In the genomic region with DNA sequence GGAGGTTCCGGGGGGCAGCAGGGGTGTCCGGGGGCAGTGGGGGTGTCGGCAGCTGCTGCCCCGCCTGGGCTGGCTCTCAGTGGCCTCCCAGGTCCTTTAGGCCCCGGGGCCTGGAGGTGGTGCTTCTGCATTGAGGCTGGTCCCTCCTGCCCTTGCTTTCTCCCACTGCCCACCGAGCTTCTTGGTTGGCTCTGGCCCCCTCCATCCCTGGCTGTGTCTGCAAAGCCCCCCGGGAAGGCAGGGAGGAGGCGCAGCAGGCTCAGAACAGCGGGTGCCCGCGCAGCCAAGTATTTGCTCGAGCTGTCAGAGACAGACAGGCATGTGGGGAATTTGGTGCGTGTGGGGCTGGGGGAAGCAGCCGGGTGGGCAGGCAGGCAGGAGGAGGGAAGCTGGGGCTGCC, we compare ENCODE assay signal across 10 cellular contexts. TPM values are rescaled to one million over a fixed set of nuclear protein-coding genes. Genes with fewer than 3 reads are reported as not detected.
DNase-seq lines count a peak whose midpoint lies in the region; ATAC-seq and TF ChIP-seq lines count a peak whose summit lies in the region.
"Had no signal": no experiment of that assay in that cellular context is flagged by ENCODE, and none has a peak within 500 bp of the region (broad histone marks: within the 10 kb centered on the region; RNA-seq: fewer than 3 reads in every experiment).

No MANE protein-coding gene starts in this region.

- H3K27me3 ChIP-seq in SU-DHL-6 (ENCODE audit: low read length) (no peaks in the 10 kb centered on the region), foreskin keratinocyte (no peaks in the 10 kb centered on the region), prostate gland (replicated peaks; ENCODE audit: insufficient read depth) (no peaks in the 10 kb centered on the region)

- H2AFZ ChIP-seq in SU-DHL-6 (ENCODE audit: low read depth, low read length, severe bottlenecking), result no peak overlapping the region

- H3K4me3 Mint-ChIP-seq in T-helper 17 cell, result no peak overlapping the region
- H3K4me3 Mint-ChIP-seq: activated T-cell treated with anti-CD3 and anti-CD28 coated beads, Interleukin-2, amount 50 U/mL, for 4 hours had no signal

- peaks cover 98% of the 10 kb centered on the region for H3K79me2 ChIP-seq in SU-DHL-6 (ENCODE audit: insufficient read depth, low read length)

- no peaks in the 10 kb centered on the region for H3K27me3 Mint-ChIP-seq in T-helper 17 cell

- ATAC-seq in foreskin keratinocyte (no peak), GM21528 (IDR thresholded peaks at IDR 0.05; ENCODE audit: low FRiP score, unreplicated experiment) (no peak), T-helper 17 cell (no peak)
- ATAC-seq: activated T-cell treated with anti-CD3 and anti-CD28 coated beads, Interleukin-2, amount 50 U/mL, for 4 hours had no signal

- no peak for TF ChIP-seq POLR2A in prostate gland (IDR thresholded peaks at IDR 0.05)
- TF ChIP-seq POLR2A in erythroblast (IDR thresholded peaks at IDR 0.05; ENCODE audit: low read length), result no peak

- H3K4me3 ChIP-seq in SU-DHL-6 (ENCODE audit: insufficient read depth, low read length, poor library complexity, severe bottlenecking) (no peak overlapping the region), prostate gland (peak overlapping the region; percentile 1 to 16)

- TF ChIP-seq CTCF in SU-DHL-6 (IDR thresholded peaks at IDR 0.05; ENCODE audit: insufficient read depth, low read length, poor library complexity, severe bottlenecking), result no peak
- TF ChIP-seq CTCF in foreskin keratinocyte (conservative IDR thresholded peaks at IDR 0.05), result no peak
- TF ChIP-seq CTCF in prostate gland (IDR thresholded peaks at IDR 0.05), result no peak

- peak overlapping the region; percentile 46 for H3K4me2 ChIP-seq in SU-DHL-6 (ENCODE audit: low read depth, low read length, poor library complexity, severe bottlenecking)

- intact Hi-C loops in prostate gland (cut with DNase I), result no loop called here

- peak overlapping the region; percentile 59 for H3K27ac ChIP-seq in SU-DHL-6 (ENCODE audit: low read depth, low read length)
- peak overlapping the region; percentile 76 for H3K27ac ChIP-seq in foreskin keratinocyte
- H3K27ac ChIP-seq in prostate gland, result peak overlapping the region; percentile 89 to 94

- H3K9me3 ChIP-seq in SU-DHL-6 (ENCODE audit: insufficient read depth, low read length) (no peaks in the 10 kb centered on the region), prostate gland (no peaks in the 10 kb centered on the region), T-helper 17 cell (ENCODE audit: control insufficient read depth, low read length, poor library complexity, severe bottlenecking) (no peaks in the 10 kb centered on the region)

- peak overlapping the region; percentile 33 for H3K9ac ChIP-seq in SU-DHL-6 (ENCODE audit: low read length)

- H3K4me1 Mint-ChIP-seq in T-helper 17 cell, result peaks cover 9% of the 10 kb centered on the region

- no peaks in the 10 kb centered on the region for H3K9me2 ChIP-seq in SU-DHL-6 (replicated peaks; ENCODE audit: insufficient read depth, low read length)

- H3K27ac Mint-ChIP-seq in T-helper 17 cell, result no peak overlapping the region

- H3K4me1 ChIP-seq in foreskin keratinocyte (peaks cover 10% of the 10 kb centered on the region), prostate gland (replicated peaks) (peaks cover 64% of the 10 kb centered on the region)

- H3F3A ChIP-seq in SU-DHL-6 (ENCODE audit: insufficient read depth), result 0 out of 2 replicates have a peak, but pooled peaks cover 4% of the 10 kb centered on the region

- H3K36me3 Mint-ChIP-seq in T-helper 17 cell (ENCODE audit: low read depth), result no peaks in the 10 kb centered on the region

- DNase-seq in DMS 273 (lab: John Stamatoyannopoulos, UW; ENCODE audit: unreplicated experiment) (peak; percentile 85), foreskin keratinocyte (no peak), prostate gland (ENCODE audit: low spot score) (no peak), erythroblast (lab: John Stamatoyannopoulos, UW) (no peak), T-helper 17 cell (no peak), HPDE6-E6E7 (ENCODE audit: extremely low spot score) (no peak)
- DNase-seq: activated T-cell treated with anti-CD3 and anti-CD28 coated beads, Interleukin-2, amount 50 U/mL, for 4 hours; DMS79 treated with DMSO at 0.1 percent for 48 hours had no signal

- H3K36me3 ChIP-seq in SU-DHL-6 (ENCODE audit: low read length) (no peaks in the 10 kb centered on the region), prostate gland (no peaks in the 10 kb centered on the region)

- 22% methylated on average over 13 of the region's 14 CpGs for WGBS in prostate gland

- H4K20me1 ChIP-seq in SU-DHL-6 (ENCODE audit: low read depth, low read length), result no peaks in the 10 kb centered on the region; the same call in 1 of the 2 replicates

RNA-seq across cellular contexts. Expression of gene CXXC5, which starts 11.5 kb away (rescaled TPM):
- total RNA-seq in foreskin keratinocyte (1.0 and 1.2 TPM in 2 replicates), prostate gland (10 to 100 TPM; 47.4 to 47.7 TPM), T-helper 17 cell (1 to 10 TPM; 3.2 to 4.3 TPM)
- polyA plus RNA-seq in foreskin keratinocyte, result 0.84 and 0.94 TPM in 2 replicates

Comparison
In these comparisons a context has a peak if more than half of its experiments do, and no peak if none do; other contexts are left out.
1. RNA of gene CXXC5, which starts 11.5 kb away (total RNA-seq): 47.4 to 47.7 TPM in prostate gland; 3.2 to 4.3 TPM in T-helper 17 cell and 1.0 to 1.2 TPM in foreskin keratinocyte; every median in the first group is over 4 times any median in the second.
2. Peak in every context shown above with its lines, with median percentiles within 50 percentile points of each other: H3K27ac ChIP-seq.